ENCODE assay signal across 9 cellular contexts in the genomic region with DNA sequence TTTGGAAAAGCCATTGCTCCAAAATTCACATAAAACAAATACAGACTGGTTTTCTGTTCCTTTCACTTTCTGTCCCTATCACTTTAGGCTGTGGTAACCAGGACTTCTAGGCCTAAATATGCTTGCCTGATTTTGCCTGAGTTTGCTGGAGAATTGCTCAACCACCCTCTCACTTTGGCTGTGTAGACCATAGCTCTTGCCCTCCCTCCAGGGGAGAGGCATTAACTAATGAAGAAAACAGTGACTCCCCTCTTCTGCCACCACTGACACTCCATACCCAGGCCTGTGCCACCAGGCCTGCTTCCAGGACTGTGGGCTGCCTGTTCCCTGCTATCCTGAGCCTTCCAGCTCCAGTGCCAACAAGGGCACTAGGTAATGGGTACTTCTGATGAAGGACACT.
DNase-seq lines count a peak whose midpoint lies in the region; ATAC-seq and TF ChIP-seq lines count a peak whose summit lies in the region.
"Had no signal": no experiment of that assay in that cellular context is flagged by ENCODE, and none has a peak within 500 bp of the region (broad histone marks: within the 10 kb centered on the region; RNA-seq: fewer than 3 reads in every experiment).

No MANE protein-coding gene starts in this region.

- peaks cover 66% of the 10 kb centered on the region for H3K4me1 Mint-ChIP-seq in T-helper 1 cell treated with Interleukin-12 subunit alpha and Interleukin-12 subunit beta and Interleukin-4 antibody, amounts not matched to agents 30 μg/mL and 1 μg/mL, for 36 hours (ENCODE audit: low read depth)

- H3K36me3 ChIP-seq in KOPT-K1 (ENCODE audit: insufficient read depth, low read length), result no peaks in the 10 kb centered on the region
- no peaks in the 10 kb centered on the region for H3K36me3 ChIP-seq in spleen

- intact Hi-C loops in spleen (cut with DNase I; ENCODE audit: low total_unique reads), result no loop called here

- H3K4me1 ChIP-seq in spleen (peaks cover 40 to 83% (median 64%) of the 10 kb centered on the region in 6 donors), foreskin keratinocyte (peaks cover 6% of the 10 kb centered on the region)

- H3K27ac ChIP-seq in KOPT-K1 (ENCODE audit: low read depth, low read length, poor library complexity, severe bottlenecking) (peak overlapping the region; percentile 54), spleen (peak overlapping the region in 7 of 8 donors; percentile 88 to 94 (median 90)), foreskin keratinocyte (no peak overlapping the region)
- H3K27ac ChIP-seq: epithelial cell of prostate had no signal

- H3K4me3 ChIP-seq in fibroblast of the aortic adventitia (ENCODE audit: low read depth, low read length) (no peak overlapping the region), spleen (no peak overlapping the region)

- H3K4me3 Mint-ChIP-seq in T-helper 1 cell treated with Interleukin-12 subunit alpha and Interleukin-12 subunit beta and Interleukin-4 antibody, amounts not matched to agents 30 μg/mL and 1 μg/mL, for 36 hours, result peak overlapping the region; percentile 27

- no peaks in the 10 kb centered on the region for H3K9me3 Mint-ChIP-seq in T-helper 1 cell treated with Interleukin-12 subunit alpha and Interleukin-12 subunit beta and Interleukin-4 antibody, amounts not matched to agents 30 μg/mL and 1 μg/mL, for 36 hours

- no peaks in the 10 kb centered on the region for H3K9me3 ChIP-seq in KOPT-K1 (ENCODE audit: insufficient read depth, low read length, poor library complexity, severe bottlenecking)
- H3K9me3 ChIP-seq in spleen, result no peaks in the 10 kb centered on the region

- H3K27me3 Mint-ChIP-seq in T-helper 1 cell treated with Interleukin-12 subunit alpha and Interleukin-12 subunit beta and Interleukin-4 antibody, amounts not matched to agents 30 μg/mL and 1 μg/mL, for 36 hours (ENCODE audit: low read depth), result no peaks in the 10 kb centered on the region

- TF ChIP-seq POLR2A in spleen (IDR thresholded peaks at IDR 0.05) (no peak), GM18505 (IDR thresholded peaks at IDR 0.05; ENCODE audit: borderline replicate concordance, extremely low read depth, insufficient read depth, insufficient read length) (no peak)

- ATAC-seq in GM18505 (IDR thresholded peaks at IDR 0.05; ENCODE audit: unreplicated experiment), result no peak
- no peak for ATAC-seq in foreskin keratinocyte

- H3K36me3 Mint-ChIP-seq in T-helper 1 cell treated with Interleukin-12 subunit alpha and Interleukin-12 subunit beta and Interleukin-4 antibody, amounts not matched to agents 30 μg/mL and 1 μg/mL, for 36 hours (ENCODE audit: low read depth), result peaks cover 8% of the 10 kb centered on the region

- H3K27ac Mint-ChIP-seq in T-helper 1 cell treated with Interleukin-12 subunit alpha and Interleukin-12 subunit beta and Interleukin-4 antibody, amounts not matched to agents 30 μg/mL and 1 μg/mL, for 36 hours, result peak overlapping the region; percentile 86

- TF ChIP-seq CTCF in fibroblast of the aortic adventitia (IDR thresholded peaks at IDR 0.05; ENCODE audit: insufficient read depth, low read length) (no peak), spleen (IDR thresholded peaks at IDR 0.05 in 8 of 11, conservative IDR thresholded peaks at IDR 0.05 in 3 of 11) (no peak), foreskin keratinocyte (conservative IDR thresholded peaks at IDR 0.05) (no peak)

- H3K27me3 ChIP-seq in spleen (replicated peaks in 1 of 7), result peaks cover 0 to 4% (median 0%) of the 10 kb centered on the region in 7 donors
- no peaks in the 10 kb centered on the region for H3K27me3 ChIP-seq in foreskin keratinocyte

- peak; percentile 65 for DNase-seq in fibroblast of the aortic adventitia (ENCODE audit: low read depth)
- no peak for DNase-seq in spleen
- no peak for DNase-seq in foreskin keratinocyte
- no peak for DNase-seq in NCI-H146 treated with DMSO at 0.1 percent for 48 hours (lab: John Stamatoyannopoulos, UW; ENCODE audit: unreplicated experiment)
- no peak for DNase-seq in DMS79 (lab: John Stamatoyannopoulos, UW)
